Comparison of ENCODE assay signal across 30 cellular contexts in the genomic region with DNA sequence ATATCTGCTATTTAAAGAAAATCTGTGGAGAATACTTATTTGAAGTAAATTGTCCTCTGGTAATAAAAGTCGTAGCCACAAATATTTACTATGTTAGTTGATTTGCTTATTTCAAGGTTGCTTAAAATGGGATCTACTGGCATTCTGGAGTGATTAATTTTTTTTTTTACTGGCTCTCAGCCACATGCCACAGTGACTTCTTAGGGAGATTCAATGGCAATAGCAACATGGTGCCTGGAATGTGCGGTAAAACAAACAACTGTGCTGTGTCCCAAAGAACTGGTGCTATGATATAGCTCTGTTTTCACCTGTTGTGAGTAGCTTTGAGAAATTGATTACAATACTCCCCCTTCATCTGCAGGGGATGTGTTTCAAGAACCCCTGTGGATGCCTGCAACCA.
"Had no signal": no experiment of that assay in that cellular context is flagged by ENCODE, and none has a peak within 500 bp of the region (broad histone marks: within the 10 kb centered on the region; RNA-seq: fewer than 3 reads in every experiment).

No MANE protein-coding gene starts in this region.

- H3K4me1 ChIP-seq: gastrocnemius medialis, left ventricle myocardium inferior, parathyroid adenoma, psoas muscle, sigmoid colon, suprapubic skin, tibial artery had no signal

- H3K27ac ChIP-seq: brain microvascular endothelial cell, gastrocnemius medialis, left ventricle myocardium inferior, neural progenitor cell, parathyroid adenoma, psoas muscle, sigmoid colon, suprapubic skin, tibial artery had no signal

- H3K27me3 ChIP-seq: brain microvascular endothelial cell, gastrocnemius medialis, sigmoid colon, suprapubic skin, tibial artery had no signal

- DNase-seq: activated CD4-positive, alpha-beta memory T cell treated with anti-CD3 and anti-CD28 coated beads, Interleukin-2, amount 10 ng/mL, durations not matched to agents 7 days and 5 days; activated CD4-positive, alpha-beta T cell treated with anti-CD3 and anti-CD28 coated beads for 1 hour; activated CD4-positive, alpha-beta T cell treated with anti-CD3 and anti-CD28 coated beads, Interleukin-2, amount 10 ng/mL, durations not matched to agents 7 days and 5 days; activated CD8-positive, alpha-beta memory T cell treated with anti-CD3 and anti-CD28 coated beads, Interleukin-2, amount 50 U/mL, for 48 hours; activated gamma-delta T cell; activated naive CD4-positive, alpha-beta T cell treated with anti-CD3 and anti-CD28 coated beads, Interleukin-2, amount 10 ng/mL, durations not matched to agents 7 days and 5 days; activated naive CD8-positive, alpha-beta T cell treated with anti-CD3 and anti-CD28 coated beads, Interleukin-2, amount 10 ng/mL, durations not matched to agents 7 days and 5 days; activated T-cell treated with anti-CD3 and anti-CD28 coated beads, Interleukin-2, amount 50 U/mL, for 24 hours; brain microvascular endothelial cell; caudate nucleus; cortex of kidney; effector memory CD8-positive, alpha-beta T cell; erythroblast; gastrocnemius medialis; glutamatergic neuron; islet precursor cell; left ventricle myocardium inferior; mesendoderm; natural killer cell; occipital lobe; psoas muscle; sigmoid colon; stimulated activated CD4-positive, alpha-beta T cell treated with anti-CD3 and anti-CD28 coated beads, Interleukin-1b, Interleukin-23, amount 100 ng/mL, for 48 hours; stimulated activated naive CD4-positive, alpha-beta T cell; tibial artery had no signal

- H3K36me3 ChIP-seq: brain microvascular endothelial cell, gastrocnemius medialis, left ventricle myocardium inferior, neural progenitor cell, sigmoid colon, suprapubic skin, tibial artery had no signal

- H3K79me2 ChIP-seq: parathyroid adenoma had no signal

- H3K4me3 ChIP-seq: gastrocnemius medialis, left ventricle myocardium inferior, lung, neural progenitor cell, psoas muscle, sigmoid colon, smooth muscle cell, suprapubic skin, tibial artery had no signal

- H3K9me3 ChIP-seq: gastrocnemius medialis, left ventricle myocardium inferior, psoas muscle, sigmoid colon, suprapubic skin, tibial artery had no signal

- H3K4me2 ChIP-seq: neural progenitor cell, smooth muscle cell had no signal

- ATAC-seq: effector memory CD8-positive, alpha-beta T cell; gastrocnemius medialis; natural killer cell; psoas muscle had no signal

- H2AFZ ChIP-seq: neural progenitor cell, parathyroid adenoma had no signal

- H3K9ac ChIP-seq: neural progenitor cell, parathyroid adenoma had no signal
